18 cellular contexts compared by ENCODE assay signal in genomic region chr2:32743480-32744236, GRCh38.
DNase-seq lines count a peak whose midpoint lies in the region; ATAC-seq and TF ChIP-seq lines count a peak whose summit lies in the region.
"Had no signal": no experiment of that assay in that cellular context is flagged by ENCODE, and none has a peak within 500 bp of the region (broad histone marks: within the 10 kb centered on the region; RNA-seq: fewer than 3 reads in every experiment).

No MANE protein-coding gene starts in this region.

- 83 to 87% methylated on average over 3 of the region's 3 CpGs for WGBS in GM23248 (ENCODE audit: low coverage in 1 of 2, low lambda C conversion rate in 2 of 2, missing lambda C conversion rate in 2 of 2), 2 experiments

- H3K36me3 ChIP-seq in uterus (no peaks in the 10 kb centered on the region), GM23248 (ENCODE audit: low read depth) (peaks cover 6% of the 10 kb centered on the region; the same call in 1 of the 2 replicates)

- peak; percentile 17 for DNase-seq in kidney tubule cell (ENCODE audit: low spot score)
- no peak for DNase-seq in NCI-H524 treated with DMSO at 0.1 percent for 48 hours (lab: John Stamatoyannopoulos, UW)
- no peak for DNase-seq in uterus
- DNase-seq in NCI-H524 (lab: John Stamatoyannopoulos, UW) = no peak
- no peak for DNase-seq in GM23248
- DNase-seq: activated CD4-positive, alpha-beta memory T cell treated with anti-CD3 and anti-CD28 coated beads for 36 hours; activated effector memory CD4-positive, alpha-beta T cell treated with Interleukin-2 at 50 U/mL for 16 hours; effector memory CD8-positive, alpha-beta T cell; foreskin fibroblast; immature natural killer cell; Kasumi-1; NCI-H1930 had no signal

- H3K9ac ChIP-seq in GM23248 = no peak overlapping the region
- H3K9ac ChIP-seq: BLaER1 treated with 17β-estradiol and CSF1 and Interleukin-3, amounts not matched to agents 10 nM and 100 nM had no signal

- no peaks in the 10 kb centered on the region for H4K20me1 ChIP-seq in GM23248 (ENCODE audit: insufficient read depth)
- H4K20me1 ChIP-seq: BLaER1 treated with 17β-estradiol and CSF1 and Interleukin-3, amounts not matched to agents 10 nM and 100 nM had no signal

- H3K9me3 ChIP-seq in uterus (no peaks in the 10 kb centered on the region), GM23248 (ENCODE audit: low read depth) (no peaks in the 10 kb centered on the region)
- H3K9me3 ChIP-seq: BLaER1 treated with 17β-estradiol and CSF1 and Interleukin-3, amounts not matched to agents 10 nM and 100 nM had no signal

- TF ChIP-seq CTCF in uterus (IDR thresholded peaks at IDR 0.05) = no peak

- peak; percentile 64 for ATAC-seq in GM18498 (IDR thresholded peaks at IDR 0.05; ENCODE audit: unreplicated experiment)
- ATAC-seq in GM21381 (IDR thresholded peaks at IDR 0.05; ENCODE audit: unreplicated experiment) = peak; percentile 53
- peak; percentile 66 for ATAC-seq in HG03432 (IDR thresholded peaks at IDR 0.05; ENCODE audit: unreplicated experiment)
- ATAC-seq: effector memory CD8-positive, alpha-beta T cell; Right ventricle myocardium inferior had no signal

- peaks cover 9% of the 10 kb centered on the region for H3F3A ChIP-seq in GM23248 (ENCODE audit: insufficient read depth)

- no peak for TF ChIP-seq POLR2A in uterus (IDR thresholded peaks at IDR 0.05)

- no peaks in the 10 kb centered on the region for H3K79me2 ChIP-seq in GM23248 (ENCODE audit: insufficient read depth)

- no peaks in the 10 kb centered on the region for H3K9me2 ChIP-seq in GM23248 (ENCODE audit: insufficient read depth)

- in situ Hi-C loops in GM23248 (cut with MboI) = no loop called here

- H3K4me1 ChIP-seq in uterus (no peaks in the 10 kb centered on the region), GM23248 (ENCODE audit: insufficient read depth) (peaks cover 24% of the 10 kb centered on the region)
- H3K4me1 ChIP-seq: BLaER1 treated with 17β-estradiol and CSF1 and Interleukin-3, amounts not matched to agents 10 nM and 100 nM had no signal

- intact Hi-C loops in uterus (cut with DNase I; ENCODE audit: low total_unique reads) = no loop called here

- H3K27me3 ChIP-seq in uterus = no peaks in the 10 kb centered on the region
- H3K27me3 ChIP-seq in GM23248 (replicated peaks; ENCODE audit: insufficient read depth) = no peaks in the 10 kb centered on the region
- H3K27me3 ChIP-seq: BLaER1 treated with 17β-estradiol and CSF1 and Interleukin-3, amounts not matched to agents 10 nM and 100 nM had no signal

- H2AFZ ChIP-seq in GM23248 = no peak overlapping the region

- H3K27ac ChIP-seq in uterus = no peak overlapping the region
- H3K27ac ChIP-seq in GM23248 = no peak overlapping the region
- H3K27ac ChIP-seq: BLaER1 treated with 17β-estradiol and CSF1 and Interleukin-3, amounts not matched to agents 10 nM and 100 nM; skin epidermis had no signal

- no peak overlapping the region for H3K4me2 ChIP-seq in GM23248 (ENCODE audit: unreplicated experiment)
- H3K4me2 ChIP-seq: BLaER1 treated with 17β-estradiol and CSF1 and Interleukin-3, amounts not matched to agents 10 nM and 100 nM had no signal

- H3K4me3 ChIP-seq in uterus (no peak overlapping the region), GM23248 (no peak overlapping the region)
- H3K4me3 ChIP-seq: BLaER1 treated with 17β-estradiol and CSF1 and Interleukin-3, amounts not matched to agents 10 nM and 100 nM; skin epidermis had no signal
